Comparison of ENCODE assay signal across 8 cellular contexts in the genomic region with DNA sequence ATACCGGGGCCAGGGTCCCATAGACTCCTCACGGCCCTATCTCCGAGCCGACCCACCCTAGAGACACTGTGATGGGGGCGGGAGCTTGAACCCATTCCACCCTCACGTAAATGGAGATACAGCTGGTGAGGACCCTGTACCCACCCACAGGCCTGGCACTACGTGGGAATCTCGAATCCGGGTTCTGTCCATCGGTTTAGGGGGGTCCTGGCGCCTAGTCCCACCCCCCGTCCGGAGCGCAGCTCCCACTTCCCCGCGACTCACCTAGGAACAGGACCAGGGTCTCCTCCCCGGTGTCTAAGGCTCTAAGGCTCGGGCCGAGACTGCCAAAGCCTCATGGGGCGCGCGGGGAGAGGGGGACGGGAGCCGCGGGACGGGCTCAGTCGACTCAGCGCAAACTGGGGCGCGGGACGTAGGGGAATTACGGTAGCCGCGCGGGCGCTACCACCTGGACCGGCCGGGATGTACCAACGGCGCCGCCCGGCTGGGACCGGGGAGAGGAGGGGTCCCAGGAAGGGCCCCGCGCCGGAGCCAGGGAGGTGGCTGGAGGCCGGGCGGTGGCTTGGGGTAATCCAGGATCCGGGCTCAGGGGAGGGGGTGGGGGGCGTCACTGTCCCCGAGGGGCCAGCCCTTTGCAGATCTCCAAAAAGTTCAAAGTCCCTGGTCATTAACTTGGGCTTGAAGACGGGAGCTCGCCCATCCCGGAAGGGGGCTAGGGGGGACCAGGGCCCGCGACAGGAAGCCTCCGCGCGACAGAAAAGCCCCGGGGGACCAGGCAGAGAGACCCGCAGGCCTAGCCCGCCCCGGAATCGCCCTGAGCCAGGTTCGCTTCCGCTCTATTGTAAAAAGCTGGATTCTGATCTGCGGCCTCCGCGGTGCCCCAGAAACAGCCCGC. TPM values are rescaled to one million over a fixed set of nuclear protein-coding genes. Genes with fewer than 3 reads are reported as not detected.
DNase-seq lines count a peak whose midpoint lies in the region; ATAC-seq and TF ChIP-seq lines count a peak whose summit lies in the region.

No MANE protein-coding gene starts in this region.

- intact Hi-C loops in Right ventricle myocardium inferior (cut with DNase I) (no loop called here), cardiac septum (cut with DNase I) (no loop called here), body of pancreas (cut with DNase I) (no loop called here)

- H3K9ac ChIP-seq in smooth muscle cell (ENCODE audit: low read depth), result peak overlapping the region; percentile 74

- H3K4me1 ChIP-seq in body of pancreas (peaks cover 37% of the 10 kb centered on the region), smooth muscle cell (ENCODE audit: low read depth) (peaks cover 7% of the 10 kb centered on the region)

- H3K4me3 Mint-ChIP-seq in T-helper 1 cell treated with Interleukin-12 subunit alpha and Interleukin-12 subunit beta and Interleukin-4 antibody, amounts not matched to agents 30 μg/mL and 1 μg/mL, for 36 hours, result peak overlapping the region; percentile 78

- TF ChIP-seq CTCF in body of pancreas (IDR thresholded peaks at IDR 0.05), result peak in 3 of 7 experiments; percentile 1 to 7 (median 2)
- TF ChIP-seq CTCF in smooth muscle cell (IDR thresholded peaks at IDR 0.05; ENCODE audit: borderline replicate concordance, insufficient read depth, poor library complexity, severe bottlenecking), result no peak

- no peaks in the 10 kb centered on the region for H3K9me3 Mint-ChIP-seq in T-helper 1 cell treated with Interleukin-12 subunit alpha and Interleukin-12 subunit beta and Interleukin-4 antibody, amounts not matched to agents 30 μg/mL and 1 μg/mL, for 36 hours

- H3K36me3 ChIP-seq in body of pancreas (replicated peaks in 1 of 2; ENCODE audit: insufficient read depth in 1 of 2, low read depth in 2 of 2) (no peaks in the 10 kb centered on the region), smooth muscle cell (ENCODE audit: low read depth) (no peaks in the 10 kb centered on the region)

- ATAC-seq in Right ventricle myocardium inferior, result peak; percentile 56
- ATAC-seq in body of pancreas, result peak; percentile 85
- ATAC-seq in GM21515 (IDR thresholded peaks at IDR 0.05; ENCODE audit: unreplicated experiment), result no peak

- H3K9me3 ChIP-seq in body of pancreas (no peaks in the 10 kb centered on the region), smooth muscle cell (replicated peaks; ENCODE audit: low read depth) (no peaks in the 10 kb centered on the region)

- 0 to 1% methylated on average over 22 to 69 of the region's 70 CpGs for WGBS in body of pancreas, 2 donors
- WGBS in smooth muscle cell (ENCODE audit: low lambda C conversion rate), result 2% methylated on average over 47 of the region's 70 CpGs

- H4K20me1 ChIP-seq in smooth muscle cell (ENCODE audit: low read depth), result peaks cover 15% of the 10 kb centered on the region

- H3F3A ChIP-seq in smooth muscle cell (ENCODE audit: low read depth), result peaks cover 8% of the 10 kb centered on the region

- H3K27me3 Mint-ChIP-seq in T-helper 1 cell treated with Interleukin-12 subunit alpha and Interleukin-12 subunit beta and Interleukin-4 antibody, amounts not matched to agents 30 μg/mL and 1 μg/mL, for 36 hours (ENCODE audit: low read depth), result peaks cover 30% of the 10 kb centered on the region

- DNase-seq in Right ventricle myocardium inferior (ENCODE audit: missing footprints) (no peak), cardiac septum (ENCODE audit: low spot score) (no peak), HT-29 (ENCODE audit: low spot score) (peak; percentile 90), body of pancreas (peak; percentile 74 to 81 (median 79)), iPS-NIHi7 (ENCODE audit: extremely low spot score) (peak; percentile 84), smooth muscle cell (lab: John Stamatoyannopoulos, UW; ENCODE audit: unreplicated experiment) (no peak)

- peak in 2 of 3 donors; percentile 58 to 60 for TF ChIP-seq POLR2A in body of pancreas (IDR thresholded peaks at IDR 0.05)

- H2AFZ ChIP-seq in smooth muscle cell (ENCODE audit: low read depth), result peak overlapping the region; percentile 96

- H3K4me1 Mint-ChIP-seq in T-helper 1 cell treated with Interleukin-12 subunit alpha and Interleukin-12 subunit beta and Interleukin-4 antibody, amounts not matched to agents 30 μg/mL and 1 μg/mL, for 36 hours (ENCODE audit: low read depth), result peaks cover 13% of the 10 kb centered on the region

- peak overlapping the region; percentile 70 for H3K27ac Mint-ChIP-seq in T-helper 1 cell treated with Interleukin-12 subunit alpha and Interleukin-12 subunit beta and Interleukin-4 antibody, amounts not matched to agents 30 μg/mL and 1 μg/mL, for 36 hours

- H3K79me2 ChIP-seq in smooth muscle cell (ENCODE audit: low read depth), result no peaks in the 10 kb centered on the region

- H3K4me2 ChIP-seq in smooth muscle cell, result peak overlapping the region; percentile 100

- H3K27ac ChIP-seq in body of pancreas, result peak overlapping the region; percentile 37 to 85 (median 82)
- peak overlapping the region; percentile 64 for H3K27ac ChIP-seq in smooth muscle cell (ENCODE audit: low read depth)

- H3K27me3 ChIP-seq in body of pancreas (peaks cover 0 to 9% of the 10 kb centered on the region in 2 donors), smooth muscle cell (ENCODE audit: low read depth) (peaks cover 7% of the 10 kb centered on the region)

- H3K4me3 ChIP-seq in body of pancreas (peak overlapping the region; percentile 58 to 74), smooth muscle cell (peak overlapping the region; percentile 68)

- H3K36me3 Mint-ChIP-seq in T-helper 1 cell treated with Interleukin-12 subunit alpha and Interleukin-12 subunit beta and Interleukin-4 antibody, amounts not matched to agents 30 μg/mL and 1 μg/mL, for 36 hours (ENCODE audit: low read depth), result no peaks in the 10 kb centered on the region

RNA-seq across cellular contexts. Expression of gene PLEKHG5, which starts 1.0 kb away (rescaled TPM):
- 16.8 TPM for total RNA-seq in Right ventricle myocardium inferior
- 14.9 TPM for total RNA-seq in cardiac septum
- 12.5 and 14.6 TPM in 2 replicates for total RNA-seq in HT-29 (2014; rRNA removed; shearing (Covaris generic))
- total RNA-seq in body of pancreas, result 1 to 10 TPM; 5.2 to 8.6 TPM
- 14.5 and 16.1 TPM in 2 replicates for total RNA-seq in smooth muscle cell
- 10.6 and 17.8 TPM in 2 replicates for polyA plus RNA-seq in smooth muscle cell

RNA-seq across cellular contexts. Expression of gene TNFRSF25, which starts 24.5 kb away (rescaled TPM):
- 11.4 TPM for total RNA-seq in Right ventricle myocardium inferior
- total RNA-seq in cardiac septum, result 8.5 TPM
- 9.7 and 15.0 TPM in 2 replicates for total RNA-seq in HT-29 (2014; rRNA removed; shearing (Covaris generic))
- total RNA-seq in body of pancreas, result 10 to 100 TPM in 1 of 2 donors, 1 to 10 TPM in 1; 4.2 to 23.1 TPM
- 9.6 and 19.8 TPM in 2 replicates for total RNA-seq in smooth muscle cell
- 10.1 and 17.7 TPM in 2 replicates for polyA plus RNA-seq in smooth muscle cell

Comparison
In these comparisons a context has a peak if more than half of its experiments do, and no peak if none do; other contexts are left out.
1. DNase-seq: peak in HT-29 (single experiment), body of pancreas (4 of 4) and iPS-NIHi7 (single experiment); none in Right ventricle myocardium inferior (single experiment), cardiac septum (single experiment) and smooth muscle cell (single experiment).